ENCODE assay signal across 1 cellular context in the genomic region with DNA sequence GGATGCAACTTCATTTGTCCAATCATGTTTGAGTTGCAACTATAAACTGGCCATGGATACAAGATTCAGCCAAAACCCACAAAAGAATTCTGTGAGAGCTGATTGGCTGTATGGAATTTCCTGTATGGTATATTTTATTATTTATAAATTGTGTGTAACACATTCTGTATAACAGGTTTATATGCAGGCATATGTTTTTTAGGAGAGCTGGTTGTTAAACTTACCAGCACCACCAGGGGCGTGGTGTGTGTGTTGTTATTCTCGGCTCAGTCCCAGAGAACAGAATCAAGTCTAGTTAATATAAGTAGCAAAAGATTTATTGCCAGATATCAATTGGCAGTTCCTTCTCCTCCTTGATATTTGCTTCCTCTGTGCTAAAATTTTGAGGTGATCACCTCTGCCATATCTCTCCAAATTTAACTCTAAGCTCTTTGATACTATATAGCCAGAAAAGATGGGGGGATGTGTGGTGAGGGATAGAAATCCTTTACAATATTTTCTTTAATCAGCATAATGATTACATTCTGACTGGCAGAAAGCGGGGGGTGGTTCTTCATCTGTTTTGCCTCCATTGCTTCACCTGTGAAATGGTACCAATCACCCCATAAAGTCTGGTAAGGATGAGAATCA.
TF ChIP-seq lines count a peak whose summit lies in the region.

No MANE protein-coding gene starts in this region.

TF ChIP-seq in HepG2, 621 proteins besides CTCF, POLR2A, EP300 and RAD21:
- TF ChIP-seq RARG (CRISPR knock-in tag; IDR thresholded peaks at IDR 0.05; ENCODE audit: low read depth): no peak
- no peak for TF ChIP-seq SSRP1 (CRISPR knock-in tag; IDR thresholded peaks at IDR 0.05)
- peak; percentile 40; the same call in 1 of the 2 replicates for TF ChIP-seq STAG1 (CRISPR knock-in tag; IDR thresholded peaks at IDR 0.05)
- TF ChIP-seq, protein P1, sequence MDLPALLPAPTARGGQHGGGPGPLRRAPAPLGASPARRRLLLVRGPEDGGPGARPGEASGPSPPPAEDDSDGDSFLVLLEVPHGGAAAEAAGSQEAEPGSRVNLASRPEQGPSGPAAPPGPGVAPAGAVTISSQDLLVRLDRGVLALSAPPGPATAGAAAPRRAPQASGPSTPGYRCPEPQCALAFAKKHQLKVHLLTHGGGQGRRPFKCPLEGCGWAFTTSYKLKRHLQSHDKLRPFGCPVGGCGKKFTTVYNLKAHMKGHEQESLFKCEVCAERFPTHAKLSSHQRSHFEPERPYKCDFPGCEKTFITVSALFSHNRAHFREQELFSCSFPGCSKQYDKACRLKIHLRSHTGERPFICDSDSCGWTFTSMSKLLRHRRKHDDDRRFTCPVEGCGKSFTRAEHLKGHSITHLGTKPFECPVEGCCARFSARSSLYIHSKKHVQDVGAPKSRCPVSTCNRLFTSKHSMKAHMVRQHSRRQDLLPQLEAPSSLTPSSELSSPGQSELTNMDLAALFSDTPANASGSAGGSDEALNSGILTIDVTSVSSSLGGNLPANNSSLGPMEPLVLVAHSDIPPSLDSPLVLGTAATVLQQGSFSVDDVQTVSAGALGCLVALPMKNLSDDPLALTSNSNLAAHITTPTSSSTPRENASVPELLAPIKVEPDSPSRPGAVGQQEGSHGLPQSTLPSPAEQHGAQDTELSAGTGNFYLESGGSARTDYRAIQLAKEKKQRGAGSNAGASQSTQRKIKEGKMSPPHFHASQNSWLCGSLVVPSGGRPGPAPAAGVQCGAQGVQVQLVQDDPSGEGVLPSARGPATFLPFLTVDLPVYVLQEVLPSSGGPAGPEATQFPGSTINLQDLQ (CRISPR knock-in tag; IDR thresholded peaks at IDR 0.05): no peak
- TF ChIP-seq ZNF644 (CRISPR knock-in tag; IDR thresholded peaks at IDR 0.05; ENCODE audit: low read depth): no peak
- TF ChIP-seq NR2C2 (CRISPR knock-in tag; IDR thresholded peaks at IDR 0.05; ENCODE audit: borderline replicate concordance): no peak
